ENCODE assay signal across 8 cellular contexts in genomic region chr11:46352063-46352841, GRCh38. TPM values are rescaled to one million over a fixed set of nuclear protein-coding genes. Genes with fewer than 3 reads are reported as not detected.
DNase-seq lines count a peak whose midpoint lies in the region; ATAC-seq and TF ChIP-seq lines count a peak whose summit lies in the region.

No MANE protein-coding gene starts in this region.

- H3K27me3 ChIP-seq in colonic mucosa: no peaks in the 10 kb centered on the region

- H3K9me3 Mint-ChIP-seq in stimulated activated effector memory CD8-positive, alpha-beta T cell treated with anti-CD3 and anti-CD28 coated beads, Interleukin-12 subunit alpha, Interleukin-12 subunit beta, amount 100 ng/mL, for 72 hours: no peaks in the 10 kb centered on the region

- H3K4me1 ChIP-seq in colonic mucosa: peaks cover 17% of the 10 kb centered on the region

- no peak overlapping the region for H3K9ac ChIP-seq in colonic mucosa (ENCODE audit: low read depth in 2 of 2, low read length in 2 of 2)

- H3K4me1 Mint-ChIP-seq in stimulated activated effector memory CD8-positive, alpha-beta T cell treated with anti-CD3 and anti-CD28 coated beads, Interleukin-12 subunit alpha, Interleukin-12 subunit beta, amount 100 ng/mL, for 72 hours: peaks cover 88% of the 10 kb centered on the region

- ATAC-seq in stimulated activated effector memory CD8-positive, alpha-beta T cell treated with anti-CD3 and anti-CD28 coated beads, Interleukin-12 subunit alpha, Interleukin-12 subunit beta, amount 100 ng/mL, for 72 hours: peak; percentile 59
- no peak for ATAC-seq in GM21576 (IDR thresholded peaks at IDR 0.05; ENCODE audit: unreplicated experiment)
- no peak for ATAC-seq in HG02763 (IDR thresholded peaks at IDR 0.05; ENCODE audit: unreplicated experiment)

- no peak for TF ChIP-seq EP300 in Ishikawa (IDR thresholded peaks at IDR 0.05; ENCODE audit: borderline replicate concordance)

- no peaks in the 10 kb centered on the region for H3K36me3 ChIP-seq in colonic mucosa

- peak overlapping the region; percentile 4 for H3K4me3 ChIP-seq in colonic mucosa

- H3K36me3 Mint-ChIP-seq in stimulated activated effector memory CD8-positive, alpha-beta T cell treated with anti-CD3 and anti-CD28 coated beads, Interleukin-12 subunit alpha, Interleukin-12 subunit beta, amount 100 ng/mL, for 72 hours: peaks cover 13% of the 10 kb centered on the region

- DNase-seq in AG20443 (ENCODE audit: low spot score) (peak; percentile 69), colonic mucosa (no peak), midbrain (lab: John Stamatoyannopoulos, UW) (peak; percentile 36)
- peak; percentile 79 for DNase-seq in activated CD4-positive, alpha-beta T cell treated with anti-CD3 and anti-CD28 coated beads, Interleukin-2, amount 50 U/mL, for 1 hour
- peak; percentile 82 to 92 for DNase-seq in stimulated activated effector memory CD8-positive, alpha-beta T cell treated with anti-CD3 and anti-CD28 coated beads, Interleukin-12 subunit alpha, Interleukin-12 subunit beta, amount 100 ng/mL, for 72 hours (ENCODE audit: low spot score in 2 of 2)

- TF ChIP-seq RAD21 in Ishikawa (IDR thresholded peaks at IDR 0.05; ENCODE audit: low read depth): peak; percentile 65

- TF ChIP-seq CTCF in colonic mucosa (IDR thresholded peaks at IDR 0.05): peak; percentile 88

- H3K9me3 ChIP-seq in colonic mucosa: no peaks in the 10 kb centered on the region

- no peak overlapping the region for H3K27ac ChIP-seq in colonic mucosa

- H3K27ac Mint-ChIP-seq in stimulated activated effector memory CD8-positive, alpha-beta T cell treated with anti-CD3 and anti-CD28 coated beads, Interleukin-12 subunit alpha, Interleukin-12 subunit beta, amount 100 ng/mL, for 72 hours: peak overlapping the region; percentile 97

- intact Hi-C loops in colonic mucosa (cut with DNase I): no loop called here

- H3K4me3 Mint-ChIP-seq in stimulated activated effector memory CD8-positive, alpha-beta T cell treated with anti-CD3 and anti-CD28 coated beads, Interleukin-12 subunit alpha, Interleukin-12 subunit beta, amount 100 ng/mL, for 72 hours: peak overlapping the region; percentile 74

TF ChIP-seq in Ishikawa, 13 proteins besides CTCF, POLR2A, EP300 and RAD21:
- TF ChIP-seq CEBPB (IDR thresholded peaks at IDR 0.05): no peak
- TF ChIP-seq TAF1 (IDR thresholded peaks at IDR 0.05; ENCODE audit: low read depth): no peak
- no peak for TF ChIP-seq ZBTB7A (IDR thresholded peaks at IDR 0.05; ENCODE audit: low read depth)
- TF ChIP-seq TCF12 (IDR thresholded peaks at IDR 0.05; ENCODE audit: low read depth): no peak
- TF ChIP-seq YY1 (IDR thresholded peaks at IDR 0.05; ENCODE audit: low read depth): no peak
- TF ChIP-seq REST (IDR thresholded peaks at IDR 0.05; ENCODE audit: low read depth): no peak
- no peak for TF ChIP-seq MAX (IDR thresholded peaks at IDR 0.05)
- no peak for TF ChIP-seq FOXM1 (IDR thresholded peaks at IDR 0.05; ENCODE audit: borderline replicate concordance, low read depth)
- no peak for TF ChIP-seq USF1 (IDR thresholded peaks at IDR 0.05)
- TF ChIP-seq NFIC (IDR thresholded peaks at IDR 0.05): no peak
- no peak for TF ChIP-seq EGR1 (IDR thresholded peaks at IDR 0.05)
- TF ChIP-seq CREB1 (IDR thresholded peaks at IDR 0.05; ENCODE audit: low read depth): no peak
- no peak for TF ChIP-seq TEAD4 (IDR thresholded peaks at IDR 0.05)
TF ChIP-seq in Ishikawa: peak in this region for 0.

RNA-seq across cellular contexts. Expression of gene DGKZ, which starts 5.0 kb away (rescaled TPM):
- 10 to 100 TPM; 42.7 to 83.8 TPM for total RNA-seq in colonic mucosa

RNA-seq across cellular contexts. Expression of gene MDK, which starts 29.2 kb away (rescaled TPM):
- 10 to 100 TPM; 80.4 to 98.9 TPM for total RNA-seq in colonic mucosa

RNA-seq across cellular contexts. Expression of gene CHRM4, which starts 39.3 kb away (rescaled TPM):
- under 1 TPM; 0.42 to 0.49 TPM for total RNA-seq in colonic mucosa
